In the genomic region with DNA sequence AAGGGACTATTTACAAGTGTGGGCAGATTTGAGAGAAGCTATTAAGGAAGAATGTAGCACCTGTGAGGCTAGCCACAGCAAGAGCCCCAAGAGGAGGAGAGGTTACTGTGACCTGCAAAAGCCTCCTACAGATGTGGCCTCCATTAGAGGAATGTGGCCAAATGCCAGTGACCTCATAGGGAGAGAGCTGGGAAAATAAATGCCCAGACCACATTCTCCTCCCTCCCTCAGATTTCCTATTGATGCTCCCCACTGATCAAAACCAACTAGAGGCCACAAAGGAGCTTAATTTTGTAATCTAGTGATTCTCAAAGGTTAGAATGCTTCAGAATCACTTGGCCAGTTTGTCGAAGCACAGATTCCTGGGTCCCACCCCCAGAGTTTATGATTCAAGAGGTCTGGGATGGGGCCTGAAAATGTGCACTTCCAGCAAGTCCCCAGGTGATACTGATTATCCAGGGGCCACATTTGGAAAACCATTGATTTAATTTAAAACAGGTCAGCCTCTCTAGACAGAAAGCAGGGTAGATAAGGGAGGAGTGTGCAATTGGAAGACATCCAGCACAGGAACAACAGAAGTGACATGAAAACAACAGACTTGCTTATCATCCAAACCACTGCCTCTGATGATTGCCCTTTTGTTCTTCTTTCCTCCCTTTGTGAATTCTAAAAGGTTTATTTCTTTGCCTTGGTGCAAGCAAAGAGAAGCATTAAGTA, we compare ENCODE assay signal across 11 cellular contexts.
A peak's percentile ranks its signal among the peaks of the same experiment; 100 is the strongest.
DNase-seq lines count a peak whose midpoint lies in the region; ATAC-seq and TF ChIP-seq lines count a peak whose summit lies in the region.
"Had no signal": no experiment of that assay in that cellular context is flagged by ENCODE, and none has a peak within 500 bp of the region (broad histone marks: within the 10 kb centered on the region; RNA-seq: fewer than 3 reads in every experiment).

No MANE protein-coding gene starts in this region.

- H3K9me2 ChIP-seq in GM23338 (ENCODE audit: insufficient read depth): no peaks in the 10 kb centered on the region

- H3K4me1 Mint-ChIP-seq in GM23338 (peaks cover 10% of the 10 kb centered on the region; the same call in 2 of the 3 replicates), mesothelial cell of epicardium (peaks cover 21% of the 10 kb centered on the region)

- no peaks in the 10 kb centered on the region for H3K9me3 Mint-ChIP-seq in GM23338
- peaks cover 6% of the 10 kb centered on the region for H3K9me3 Mint-ChIP-seq in mesothelial cell of epicardium
- H3K9me3 Mint-ChIP-seq: activated T-helper 1 cell treated with anti-CD3 and anti-CD28 coated beads, Interleukin-12 subunit alpha, Interleukin-12 subunit beta, Interleukin-2, Interleukin-4 antibody, amounts not matched to agents 30 ng/mL and 10 ng/mL and 1 ng/mL, durations not matched to agents 14 hours and 24 hours and 36 hours had no signal

- H3K4me3 Mint-ChIP-seq in GM23338: no peak overlapping the region
- no peak overlapping the region for H3K4me3 Mint-ChIP-seq in mesothelial cell of epicardium
- H3K4me3 Mint-ChIP-seq: activated T-helper 1 cell treated with anti-CD3 and anti-CD28 coated beads, Interleukin-12 subunit alpha, Interleukin-12 subunit beta, Interleukin-2, Interleukin-4 antibody, amounts not matched to agents 30 ng/mL and 10 ng/mL and 1 ng/mL, durations not matched to agents 14 hours and 24 hours and 36 hours had no signal

- H3K27ac Mint-ChIP-seq in GM23338 (no peak overlapping the region), mesothelial cell of epicardium (peak overlapping the region; percentile 61)

- no peak overlapping the region for H3K4me2 ChIP-seq in GM23338

- H3K4me3 ChIP-seq in GM23338 (no peak overlapping the region), choroid plexus epithelial cell (ENCODE audit: low read depth, low read length) (no peak overlapping the region)

- DNase-seq in GM23338 (ENCODE audit: low spot score): peak; percentile 42
- peak; percentile 31 for DNase-seq in NCI-H69 (lab: John Stamatoyannopoulos, UW)
- peak; percentile 71 for DNase-seq in choroid plexus epithelial cell (ENCODE audit: low read depth)
- no peak for DNase-seq in mesothelial cell of epicardium (ENCODE audit: low spot score in 2 of 2, unreplicated experiment in 2 of 2)
- DNase-seq in inferior parietal cortex (ENCODE audit: extremely low spot score): no peak
- no peak for DNase-seq in cortex of kidney (lab: John Stamatoyannopoulos, UW)
- DNase-seq: NCI-H1694 treated with DMSO at 0.1 percent for 48 hours had no signal

- ATAC-seq in GM23338 (peak; percentile 46; the same call in 2 of the 3 replicates), HG03175 (IDR thresholded peaks at IDR 0.05; ENCODE audit: unreplicated experiment) (no peak), HG03342 (IDR thresholded peaks at IDR 0.05; ENCODE audit: unreplicated experiment) (no peak)
- ATAC-seq: Panc1 had no signal

- H3K79me2 ChIP-seq in GM23338 (replicated peaks; ENCODE audit: insufficient read depth): no peaks in the 10 kb centered on the region

- no peaks in the 10 kb centered on the region for H3K27me3 ChIP-seq in GM23338 (ENCODE audit: insufficient read depth)

- no peak overlapping the region for H3K27ac ChIP-seq in GM23338 (ENCODE audit: low read depth)

- H3K4me1 ChIP-seq in GM23338 (ENCODE audit: insufficient read depth): no peaks in the 10 kb centered on the region

- H3K27me3 Mint-ChIP-seq in GM23338 (ENCODE audit: insufficient read depth, low read depth, poor library complexity): peaks cover 1% of the 10 kb centered on the region
- H3K27me3 Mint-ChIP-seq in mesothelial cell of epicardium (ENCODE audit: low read depth): no peaks in the 10 kb centered on the region

- H3K36me3 ChIP-seq in GM23338 (ENCODE audit: insufficient read depth): no peaks in the 10 kb centered on the region

- H3F3A ChIP-seq in GM23338 (replicated peaks; ENCODE audit: low read depth): no peaks in the 10 kb centered on the region

- H3K36me3 Mint-ChIP-seq in GM23338 (ENCODE audit: low read depth) (no peaks in the 10 kb centered on the region), mesothelial cell of epicardium (no peaks in the 10 kb centered on the region)

- no peaks in the 10 kb centered on the region for H4K20me1 ChIP-seq in GM23338 (replicated peaks; ENCODE audit: insufficient read depth)

- H2AFZ ChIP-seq in GM23338: no peak overlapping the region; the same call in 1 of the 2 replicates

- TF ChIP-seq CTCF in GM23338 (conservative IDR thresholded peaks at IDR 0.05; ENCODE audit: low read depth in 2 of 2) (no peak), choroid plexus epithelial cell (conservative IDR thresholded peaks at IDR 0.05; ENCODE audit: low read depth, low read length) (no peak), mesothelial cell of epicardium (IDR thresholded peaks at IDR 0.05; ENCODE audit: unreplicated experiment) (no peak)

TF ChIP-seq in GM23338, 12 proteins besides CTCF, POLR2A, EP300 and RAD21:
- no peak for TF ChIP-seq EZH2 (IDR thresholded peaks at IDR 0.05; ENCODE audit: low read depth, unreplicated experiment)

Comparison
In these comparisons a context has a peak if more than half of its experiments do, and no peak if none do; other contexts are left out.
1. DNase-seq: peak in GM23338 (single experiment), NCI-H69 (single experiment) and choroid plexus epithelial cell (single experiment); none in mesothelial cell of epicardium (0 of 2), inferior parietal cortex (single experiment) and cortex of kidney (single experiment).